Comparison of ENCODE assay signal across 23 cellular contexts in the genomic region with DNA sequence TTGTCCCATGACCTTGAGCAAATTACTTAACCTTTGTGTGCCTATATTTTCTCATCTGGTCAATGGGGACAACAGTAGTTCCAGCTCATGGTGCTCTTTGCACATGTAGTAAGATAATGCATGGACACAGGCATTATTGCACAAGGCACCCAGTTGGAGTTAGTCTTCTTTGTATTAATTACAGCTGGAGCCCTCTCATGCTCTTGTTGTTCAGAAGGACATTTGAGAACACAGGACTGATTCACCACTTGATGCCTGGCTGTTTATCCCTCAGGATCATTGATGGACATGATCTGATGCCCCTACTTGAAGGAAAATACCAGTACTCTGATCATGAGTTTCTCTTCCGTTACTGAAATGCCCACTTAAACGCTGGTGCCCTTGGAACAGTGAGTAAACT.
DNase-seq lines count a peak whose midpoint lies in the region; ATAC-seq, FAIRE-seq and TF ChIP-seq lines count a peak whose summit lies in the region.
"Had no signal": no experiment of that assay in that cellular context is flagged by ENCODE, and none has a peak within 500 bp of the region (broad histone marks: within the 10 kb centered on the region; RNA-seq: fewer than 3 reads in every experiment).

No MANE protein-coding gene starts in this region.

- no peak for TF ChIP-seq POLR2A in H1 (IDR thresholded peaks at IDR 0.05; ENCODE audit: control extremely low read depth in 1 of 2, low read depth in 2 of 2, low read length in 2 of 2)
- no peak for TF ChIP-seq POLR2A in gastrocnemius medialis (IDR thresholded peaks at IDR 0.05)
- no peak for TF ChIP-seq POLR2A in vagina (IDR thresholded peaks at IDR 0.05)

- no peak overlapping the region for H3K18ac ChIP-seq in H1 (ENCODE audit: extremely low read depth, low read length)

- no peak for FAIRE-seq in H1 (lab: Jason Lieb, UNC)
- FAIRE-seq: A549, D721Med, G401.6, GM12891, GM19239 had no signal

- no peak for TF ChIP-seq EP300 in H1 (IDR thresholded peaks at IDR 0.05; ENCODE audit: borderline replicate concordance in 1 of 2, low read depth in 2 of 2, low read length in 2 of 2)

- H3K9me3 Mint-ChIP-seq in HFFc6, result no peaks in the 10 kb centered on the region
- H3K9me3 Mint-ChIP-seq: CD4-positive, alpha-beta memory T cell; CD4-positive, CD25-positive, alpha-beta regulatory T cell; CD8-positive, alpha-beta memory T cell had no signal

- peak overlapping the region; percentile 35; the same call in 1 of the 2 replicates for H3K4me3 Mint-ChIP-seq in HFFc6
- H3K4me3 Mint-ChIP-seq: CD14-positive monocyte; CD4-positive, alpha-beta memory T cell; CD4-positive, CD25-positive, alpha-beta regulatory T cell; CD8-positive, alpha-beta memory T cell had no signal

- no peak overlapping the region for H3K9ac ChIP-seq in H1 (replicated peaks in 1 of 4; ENCODE audit: extremely low read depth in 1 of 4, low read depth in 3 of 4, low read length in 3 of 4)
- H3K9ac ChIP-seq: BLaER1 had no signal

- CTCF ChIA-PET in AG04450 (lab: Charles Lee), result no interaction called here
- CTCF ChIA-PET in H1 (lab: Charles Lee; ENCODE audit: partially characterized antibody), result interaction anchor here (1.6 kb wide), 2 partner anchors 168 to 193 kb away, joined by 3 to 4 read pairs; no protein-coding TSS in a partner anchor

- H2BK120ac ChIP-seq in H1 (replicated peaks; ENCODE audit: low read depth, low read length), result no peak overlapping the region

- H2AK5ac ChIP-seq in H1 (ENCODE audit: low read depth, low read length), result no peak overlapping the region

- intact Hi-C loops in gastrocnemius medialis (cut with DNase I; ENCODE audit: low total_unique reads), result no loop called here
- intact Hi-C loops in vagina (cut with DNase I), result no loop called here

- no peak overlapping the region for H3K4me2 ChIP-seq in H1 (ENCODE audit: insufficient read depth in 1 of 2, low read depth in 2 of 2, low read length in 2 of 2)
- H3K4me2 ChIP-seq: A549, BLaER1 had no signal

- no peak overlapping the region for H2BK5ac ChIP-seq in H1 (ENCODE audit: low read depth, low read length)

- in situ Hi-C loops in gastrocnemius medialis (cut with MboI; ENCODE audit: low sequenced_read_pairs in 4 of 4), result no loop called here

- no peak overlapping the region for H4K8ac ChIP-seq in H1 (ENCODE audit: extremely low read depth, insufficient read depth, low read length)

- H2AFZ ChIP-seq in H1 (ENCODE audit: low read length), result no peak overlapping the region

- DNase-seq in AG04450 (ENCODE audit: low read depth, low spot score) (no peak), HFFc6 (no peak), H1 (ENCODE audit: low read depth in 1 of 2, low spot score in 2 of 2) (no peak), gastrocnemius medialis (peak in 1 of 2 donors; percentile 3), islet precursor cell (no peak), vagina (ENCODE audit: extremely low spot score in 2 of 2) (no peak), ureter (ENCODE audit: low spot score) (no peak)
- DNase-seq: BE2C; C1 segment of cervical spinal cord; CD4-positive, alpha-beta memory T cell; CD4-positive, CD25-positive, alpha-beta regulatory T cell; CD8-positive, alpha-beta memory T cell; COR-L47; DMS79 treated with DMSO at 0.1 percent for 48 hours; GF-D8 had no signal

- no peak overlapping the region for H3K4ac ChIP-seq in H1 (replicated peaks; ENCODE audit: insufficient read length, low read depth, low read length)

- H3K56ac ChIP-seq in H1 (replicated peaks; ENCODE audit: insufficient read length, low read depth, low read length), result no peak overlapping the region

- H3K27ac Mint-ChIP-seq in HFFc6, result peak overlapping the region; percentile 15; the same call in 1 of the 2 replicates
- H3K27ac Mint-ChIP-seq: CD14-positive monocyte; CD4-positive, alpha-beta memory T cell; CD4-positive, CD25-positive, alpha-beta regulatory T cell; CD8-positive, alpha-beta memory T cell had no signal

- H2BK15ac ChIP-seq in H1 (ENCODE audit: low read length), result no peak overlapping the region; the same call in 1 of the 2 replicates

- H3K9me3 ChIP-seq in AG04450 (ENCODE audit: control insufficient read depth, insufficient read depth, low read length) (no peaks in the 10 kb centered on the region; the same call in 1 of the 2 replicates), H1 (ENCODE audit: insufficient read depth in 2 of 2, low read depth in 1 of 2, low read length in 1 of 2) (peaks cover 0 to 5% of the 10 kb centered on the region in 2 experiments; a peak in 2 of 4 replicates), gastrocnemius medialis (no peaks in the 10 kb centered on the region), vagina (no peaks in the 10 kb centered on the region)
- H3K9me3 ChIP-seq: A549, BE2C, BLaER1 had no signal

- H3K14ac ChIP-seq in H1 (ENCODE audit: insufficient read length), result no peak overlapping the region

- H3K4me3 ChIP-seq in AG04450 (ENCODE audit: low read depth, low read length), result no peak overlapping the region
- no peak overlapping the region for H3K4me3 ChIP-seq in H1 (ENCODE audit: extremely low read depth in 1 of 4, insufficient read depth in 2 of 4, low read depth in 3 of 4, low read length in 4 of 4)
- H3K4me3 ChIP-seq in gastrocnemius medialis, result no peak overlapping the region
- no peak overlapping the region for H3K4me3 ChIP-seq in vagina
- H3K4me3 ChIP-seq: A549, BLaER1 had no signal

- no peaks in the 10 kb centered on the region for H3K4me1 ChIP-seq in H1 (replicated peaks in 1 of 4; ENCODE audit: control insufficient read depth in 3 of 4, insufficient read depth in 4 of 4, low read length in 3 of 4)
- H3K4me1 ChIP-seq in gastrocnemius medialis, result peaks cover 0 to 6% of the 10 kb centered on the region in 2 donors
- H3K4me1 ChIP-seq in vagina, result no peaks in the 10 kb centered on the region
- H3K4me1 ChIP-seq: A549, BE2C, BLaER1 had no signal

- H2BK20ac ChIP-seq in H1 (ENCODE audit: low read length), result peak overlapping the region; percentile 48; the same call in 1 of the 2 replicates

- peak overlapping the region; percentile 81 for H3K27ac ChIP-seq in AG04450 (ENCODE audit: low read depth, low read length)
- no peak overlapping the region for H3K27ac ChIP-seq in H1 (ENCODE audit: low read depth, low read length)
- H3K27ac ChIP-seq in gastrocnemius medialis, result peak overlapping the region in 2 of 4 donors; percentile 36 to 59
- no peak overlapping the region for H3K27ac ChIP-seq in vagina
- H3K27ac ChIP-seq: 22Rv1, A549, BLaER1 had no signal

- peaks cover 31% of the 10 kb centered on the region for H3K4me1 Mint-ChIP-seq in HFFc6 (ENCODE audit: low read depth)
- H3K4me1 Mint-ChIP-seq: CD14-positive monocyte; CD4-positive, alpha-beta memory T cell; CD4-positive, CD25-positive, alpha-beta regulatory T cell; CD8-positive, alpha-beta memory T cell had no signal

- no peaks in the 10 kb centered on the region; a peak in 1 of 8 replicates for H3K36me3 ChIP-seq in H1 (ENCODE audit: control insufficient read depth in 2 of 4, insufficient read depth in 4 of 4, low read length in 3 of 4)
- no peaks in the 10 kb centered on the region for H3K36me3 ChIP-seq in gastrocnemius medialis
- H3K36me3 ChIP-seq in vagina, result no peaks in the 10 kb centered on the region
- H3K36me3 ChIP-seq: BE2C, BLaER1 had no signal

- POLR2A ChIA-PET in AG04450 (lab: Yijun Ruan, JAX), result no interaction called here
- POLR2A ChIA-PET in H1 (lab: Charles Lee; ENCODE audit: partially characterized antibody), result no interaction called here

- H3K79me2 ChIP-seq in H1 (ENCODE audit: control insufficient read depth in 1 of 2, insufficient read depth in 2 of 2, low read length in 2 of 2), result no peaks in the 10 kb centered on the region

- no peaks in the 10 kb centered on the region for H3K23me2 ChIP-seq in H1 (ENCODE audit: low read depth, low read length)

- 0 out of 2 replicates have a peak overlapping the region, but pooled peaks have one; percentile 33 for H2BK12ac ChIP-seq in H1 (ENCODE audit: low read depth, low read length)

- no peak overlapping the region for H4K91ac ChIP-seq in H1 (replicated peaks; ENCODE audit: insufficient read length, low read length)

- no peaks in the 10 kb centered on the region for H4K20me1 ChIP-seq in H1 (replicated peaks in 1 of 2; ENCODE audit: control insufficient read depth in 1 of 2, insufficient read depth in 2 of 2, low read length in 2 of 2)
- H4K20me1 ChIP-seq: BLaER1 had no signal

- peak; percentile 82 to 90 for ATAC-seq in gastrocnemius medialis
- ATAC-seq: A549 had no signal

- H3K27me3 ChIP-seq in AG04450 (ENCODE audit: control insufficient read depth, insufficient read depth, low read length), result no peaks in the 10 kb centered on the region
- no peaks in the 10 kb centered on the region for H3K27me3 ChIP-seq in H1 (replicated peaks in 1 of 4; ENCODE audit: control insufficient read depth in 3 of 4, extremely low read depth in 1 of 4, insufficient read depth in 3 of 4, low read length in 3 of 4)
- no peaks in the 10 kb centered on the region for H3K27me3 ChIP-seq in gastrocnemius medialis
- H3K27me3 ChIP-seq in vagina, result no peaks in the 10 kb centered on the region
- H3K27me3 ChIP-seq: BE2C, BLaER1 had no signal

- H3K27me3 Mint-ChIP-seq in HFFc6 (ENCODE audit: insufficient read depth), result no peaks in the 10 kb centered on the region
- H3K27me3 Mint-ChIP-seq: CD4-positive, CD25-positive, alpha-beta regulatory T cell; CD8-positive, alpha-beta memory T cell had no signal

- H4K5ac ChIP-seq in H1 (ENCODE audit: insufficient read length, low read depth, low read length), result no peak overlapping the region

- no peak overlapping the region for H3K23ac ChIP-seq in H1 (ENCODE audit: insufficient read length)

- H3K36me3 Mint-ChIP-seq in HFFc6 (ENCODE audit: low read depth), result no peaks in the 10 kb centered on the region
- H3K36me3 Mint-ChIP-seq: CD14-positive monocyte; CD4-positive, alpha-beta memory T cell; CD4-positive, CD25-positive, alpha-beta regulatory T cell; CD8-positive, alpha-beta memory T cell had no signal

- no peak for TF ChIP-seq CTCF in AG04450 (IDR thresholded peaks at IDR 0.05; ENCODE audit: low read depth, low read length)
- no peak for TF ChIP-seq CTCF in HFFc6 (IDR thresholded peaks at IDR 0.05)
- no peak for TF ChIP-seq CTCF in H1 (IDR thresholded peaks at IDR 0.05; ENCODE audit: control extremely low read depth in 1 of 3, insufficient read depth in 1 of 3, low read depth in 1 of 3, low read length in 3 of 3)
- no peak for TF ChIP-seq CTCF in gastrocnemius medialis (IDR thresholded peaks at IDR 0.05 in 4 of 5, conservative IDR thresholded peaks at IDR 0.05 in 1 of 5)
- no peak for TF ChIP-seq CTCF in vagina (IDR thresholded peaks at IDR 0.05)

- H3K79me1 ChIP-seq in H1 (ENCODE audit: low read depth, low read length), result no peaks in the 10 kb centered on the region

- TF ChIP-seq RAD21 in H1 (IDR thresholded peaks at IDR 0.05 in 1 of 2, conservative IDR thresholded peaks at IDR 0.05 in 1 of 2; ENCODE audit: low read depth in 2 of 2, low read length in 2 of 2), result no peak

- WGBS in H1 (ENCODE audit: extremely low coverage in 1 of 2, insufficient coverage in 1 of 2, insufficient read length in 1 of 2, insufficient replicate concordance in 2 of 2, low coverage in 1 of 2, low lambda C conversion rate in 2 of 2, missing lambda C conversion rate in 1 of 2), 2 experiments, result 90% methylated on average over 2 of the region's 2 CpGs; no CpG with 5 or more reads in 1 of the 2 experiments

TF ChIP-seq in H1, 55 proteins besides CTCF, POLR2A, EP300 and RAD21 (continues in another document):
- TF ChIP-seq JUN (IDR thresholded peaks at IDR 0.05; ENCODE audit: low read depth, low read length) (no peak), GTF2F1 (IDR thresholded peaks at IDR 0.05; ENCODE audit: borderline replicate concordance, low read depth, low read length) (no peak)
